In the genomic region with DNA sequence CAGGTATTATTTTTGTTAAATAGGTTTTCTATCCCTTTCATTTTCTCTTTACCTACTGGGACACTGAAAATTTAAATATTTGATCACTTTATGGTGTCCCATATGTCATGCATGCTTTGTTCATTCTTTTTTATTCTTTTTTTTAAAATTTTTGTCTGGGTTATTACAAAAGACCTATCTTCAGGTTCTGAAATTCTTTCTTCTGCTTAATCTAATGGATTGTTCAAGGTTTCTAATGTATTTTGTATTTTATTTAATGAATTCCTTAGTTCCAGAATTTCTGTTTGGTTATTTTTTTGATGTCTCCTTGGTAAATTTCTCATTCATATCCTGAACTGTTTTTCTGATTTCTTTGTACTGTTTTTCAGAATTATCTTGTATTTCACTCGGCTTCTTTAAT, we compare ENCODE assay signal across 37 cellular contexts. TPM values are rescaled to one million over a fixed set of nuclear protein-coding genes. Genes with fewer than 3 reads are reported as not detected.
DNase-seq lines count a peak whose midpoint lies in the region; ATAC-seq, FAIRE-seq and TF ChIP-seq lines count a peak whose summit lies in the region.
"Had no signal": no experiment of that assay in that cellular context is flagged by ENCODE, and none has a peak within 500 bp of the region (broad histone marks: within the 10 kb centered on the region; RNA-seq: fewer than 3 reads in every experiment).

No MANE protein-coding gene starts in this region.

- no peak for TF ChIP-seq RAD21 in SK-N-SH (IDR thresholded peaks at IDR 0.05; ENCODE audit: low read length)
- TF ChIP-seq RAD21 in K562 (CRISPR knock-in tag; conservative IDR thresholded peaks at IDR 0.05 in 1 of 2, IDR thresholded peaks at IDR 0.05 in 1 of 2), result no peak

- in situ Hi-C loops in K562 (cut with MboI), result no loop called here

- WGBS in SK-N-SH (ENCODE audit: low lambda C conversion rate), result 8% methylated on average over 1 of the region's 1 CpG
- 0% methylated on average over 1 of the region's 1 CpG for WGBS in K562 (ENCODE audit: insufficient coverage, low coverage, missing lambda C conversion rate)

- H3K27ac ChIP-seq in SK-N-SH (ENCODE audit: low read depth in 2 of 2, low read length in 1 of 2), result no peak overlapping the region
- H3K27ac ChIP-seq in HEK293 (ENCODE audit: extremely low read depth, low read depth, low read length), result no peak overlapping the region
- no peak overlapping the region for H3K27ac ChIP-seq in K562 (ENCODE audit: extremely low read depth, low read depth, low read length)
- no peak overlapping the region for H3K27ac ChIP-seq in kidney (ENCODE audit: low read depth in 2 of 2, low read length in 2 of 2)
- no peak overlapping the region for H3K27ac ChIP-seq in foreskin keratinocyte
- H3K27ac ChIP-seq: 22Rv1; A549; BLaER1; BLaER1 treated with 17β-estradiol and CSF1 and Interleukin-3, amounts not matched to agents 10 nM and 100 nM; C4-2B had no signal

- FAIRE-seq in K562 (lab: Jason Lieb, UNC) (no peak), kidney (lab: Jason Lieb, UNC) (peak; percentile 3)
- FAIRE-seq: A204.1, A549, D721Med had no signal

- peaks cover 9% of the 10 kb centered on the region for H3K9me3 Mint-ChIP-seq in type B pancreatic cell

- H3F3A ChIP-seq in SK-N-SH (replicated peaks; ENCODE audit: insufficient read depth), result no peaks in the 10 kb centered on the region

- no peak for TF ChIP-seq EP300 in SK-N-SH (IDR thresholded peaks at IDR 0.05; ENCODE audit: borderline replicate concordance in 1 of 2, low read depth in 1 of 2, low read length in 1 of 2)
- no peak for TF ChIP-seq EP300 in K562 (IDR thresholded peaks at IDR 0.05; ENCODE audit: low read length)

- H3K9me1 ChIP-seq in K562 (ENCODE audit: control insufficient read depth, insufficient read depth, low read length), result no peaks in the 10 kb centered on the region

- POLR2A ChIA-PET in SK-N-SH (lab: Yijun Ruan, JAX), result no interaction called here
- POLR2A ChIA-PET in HEK293 (lab: Yijun Ruan, JAX), result no interaction called here
- POLR2A ChIA-PET in K562 (lab: Yijun Ruan, JAX), result interaction anchor here (0.6 kb wide), 1 partner anchor 20 kb away, joined by 3 read pairs; the partner anchor contains the start of gene VASH1

- DNase-seq in SK-N-SH (no peak), K562 (ENCODE audit: extremely low read depth in 1 of 4, low spot score in 3 of 4) (no peak), kidney (no peak), foreskin keratinocyte (no peak), type B pancreatic cell (ENCODE audit: extremely low spot score, unreplicated experiment) (no peak), NCI-H226 (no peak)
- DNase-seq: 8988T; ACHN; AML-193; BE2C; C1 segment of cervical spinal cord; Caco-2; Calu3; CD4-positive, alpha-beta memory T cell; CD4-positive, alpha-beta T cell; CD4-positive, CD25-positive, alpha-beta regulatory T cell; CD8-positive, alpha-beta memory T cell; CD8-positive, alpha-beta T cell; COR-L47; DMS 273 treated with DMSO at 0.1 percent for 48 hours; DMS153; DMS53; DMS79; DMS79 treated with DMSO at 0.1 percent for 48 hours; DND-41; EL had no signal

- H3K9me2 ChIP-seq in SK-N-SH, result no peaks in the 10 kb centered on the region

- H3K79me2 ChIP-seq in SK-N-SH (ENCODE audit: insufficient read depth) (no peaks in the 10 kb centered on the region), K562 (ENCODE audit: control insufficient read depth, insufficient read depth, low read length) (no peaks in the 10 kb centered on the region)

- H3K36me3 ChIP-seq in SK-N-SH (replicated peaks in 1 of 2; ENCODE audit: control insufficient read depth in 1 of 2, insufficient read depth in 2 of 2, low read length in 1 of 2), result no peaks in the 10 kb centered on the region
- no peaks in the 10 kb centered on the region for H3K36me3 ChIP-seq in HEK293 (ENCODE audit: control insufficient read depth in 2 of 2, insufficient read depth in 1 of 2, low read length in 2 of 2)
- no peaks in the 10 kb centered on the region for H3K36me3 ChIP-seq in K562 (ENCODE audit: control insufficient read depth, insufficient read depth, low read length)
- no peaks in the 10 kb centered on the region for H3K36me3 ChIP-seq in kidney (ENCODE audit: control insufficient read depth in 1 of 2, insufficient read depth in 2 of 2, low read length in 2 of 2)
- H3K36me3 ChIP-seq: BE2C; BLaER1; BLaER1 treated with 17β-estradiol and CSF1 and Interleukin-3, amounts not matched to agents 10 nM and 100 nM had no signal

- TF ChIP-seq CTCF in SK-N-SH (IDR thresholded peaks at IDR 0.05) (no peak), HEK293 (tag by site-specific recombination; IDR thresholded peaks at IDR 0.05) (no peak), K562 (IDR thresholded peaks at IDR 0.05 in 2 of 3, conservative IDR thresholded peaks at IDR 0.05 in 1 of 3; ENCODE audit: insufficient read depth in 2 of 3, low read depth in 1 of 3, low read length in 3 of 3) (no peak), kidney (IDR thresholded peaks at IDR 0.05; ENCODE audit: borderline replicate concordance, extremely low read depth, insufficient read depth) (no peak), foreskin keratinocyte (conservative IDR thresholded peaks at IDR 0.05) (no peak), type B pancreatic cell (conservative IDR thresholded peaks at IDR 0.05) (no peak)

- no peak overlapping the region for H3K27ac Mint-ChIP-seq in type B pancreatic cell
- H3K27ac Mint-ChIP-seq: B cell; CD4-positive, alpha-beta memory T cell; CD4-positive, alpha-beta T cell; CD4-positive, CD25-positive, alpha-beta regulatory T cell; CD8-positive, alpha-beta T cell had no signal

- TF ChIP-seq POLR2A in K562 (conservative IDR thresholded peaks at IDR 0.05), result no peak

- CTCF ChIA-PET in SK-N-SH (lab: Yijun Ruan, JAX) (no interaction called here), HEK293 (lab: Yijun Ruan, JAX) (no interaction called here), K562 (lab: Yijun Ruan, JAX; ENCODE audit: low intra/inter-chr PET ratio) (no interaction called here)

- intact Hi-C loops in K562 (cut with micrococcal nuclease), result no loop called here
- intact Hi-C loops in kidney (cut with DNase I), result no loop called here

- no peaks in the 10 kb centered on the region for H3K36me3 Mint-ChIP-seq in type B pancreatic cell
- H3K36me3 Mint-ChIP-seq: CD8-positive, alpha-beta T cell had no signal

- no peak overlapping the region for H3K4me3 Mint-ChIP-seq in type B pancreatic cell
- H3K4me3 Mint-ChIP-seq: B cell; CD14-positive monocyte; CD4-positive, alpha-beta memory T cell; CD4-positive, alpha-beta T cell; CD4-positive, CD25-positive, alpha-beta regulatory T cell; CD8-positive, alpha-beta memory T cell; CD8-positive, alpha-beta T cell had no signal

- H3K4me3 ChIP-seq in SK-N-SH (ENCODE audit: low read depth in 2 of 2, low read length in 1 of 2) (no peak overlapping the region), HEK293 (ENCODE audit: low read depth, low read length) (no peak overlapping the region), K562 (no peak overlapping the region), kidney (ENCODE audit: low read length in 2 of 2) (no peak overlapping the region)
- H3K4me3 ChIP-seq: A549; BLaER1; BLaER1 treated with 17β-estradiol and CSF1 and Interleukin-3, amounts not matched to agents 10 nM and 100 nM had no signal

- BruUV-seq in K562 (replicated peaks; lab: Mats Ljungman, UMichigan), result no TSS peak

- H3K4me1 ChIP-seq in SK-N-SH (ENCODE audit: control insufficient read depth in 1 of 2, insufficient read depth in 2 of 2, low read depth in 1 of 2, low read length in 1 of 2) (no peaks in the 10 kb centered on the region), HEK293 (ENCODE audit: control insufficient read depth, insufficient read depth, low read length) (no peaks in the 10 kb centered on the region), K562 (replicated peaks in 1 of 2; ENCODE audit: control insufficient read depth in 2 of 2, insufficient read depth in 2 of 2, low read length in 2 of 2) (no peaks in the 10 kb centered on the region), kidney (ENCODE audit: control insufficient read depth in 1 of 2, insufficient read depth in 1 of 2, low read depth in 1 of 2, low read length in 2 of 2) (no peaks in the 10 kb centered on the region), foreskin keratinocyte (no peaks in the 10 kb centered on the region)
- H3K4me1 ChIP-seq: A549, BE2C, BLaER1, Caco-2 had no signal

- peaks cover 21% of the 10 kb centered on the region for H3K27me3 Mint-ChIP-seq in type B pancreatic cell

- H3K27me3 ChIP-seq in SK-N-SH (ENCODE audit: insufficient read depth) (no peaks in the 10 kb centered on the region), K562 (ENCODE audit: control insufficient read depth in 2 of 2, insufficient read depth in 2 of 2, low read length in 2 of 2) (no peaks in the 10 kb centered on the region), foreskin keratinocyte (peaks cover 33% of the 10 kb centered on the region)
- H3K27me3 ChIP-seq: BLaER1; BLaER1 treated with 17β-estradiol and CSF1 and Interleukin-3, amounts not matched to agents 10 nM and 100 nM had no signal

- ATAC-seq in SK-N-SH treated with all-trans-retinoic acid at 6 μM for 48 hours, result no peak
- no peak for ATAC-seq in K562
- no peak for ATAC-seq in foreskin keratinocyte
- ATAC-seq: A549; CD8-positive, alpha-beta T cell had no signal

- no peak overlapping the region for H3K9ac ChIP-seq in SK-N-SH
- H3K9ac ChIP-seq in K562 (ENCODE audit: insufficient read depth in 1 of 2, low read depth in 2 of 2, low read length in 2 of 2), result no peak overlapping the region
- H3K9ac ChIP-seq in kidney (ENCODE audit: low read length in 2 of 2), result no peak overlapping the region
- H3K9ac ChIP-seq: BLaER1; BLaER1 treated with 17β-estradiol and CSF1 and Interleukin-3, amounts not matched to agents 10 nM and 100 nM had no signal

- H2AFZ ChIP-seq in SK-N-SH (ENCODE audit: low read depth), result no peak overlapping the region
- no peak overlapping the region for H2AFZ ChIP-seq in K562 (ENCODE audit: low read depth, low read length)

- H4K20me1 ChIP-seq in SK-N-SH (ENCODE audit: insufficient read depth) (no peaks in the 10 kb centered on the region), K562 (replicated peaks; ENCODE audit: control insufficient read depth, insufficient read depth, low read length) (no peaks in the 10 kb centered on the region)
- H4K20me1 ChIP-seq: BLaER1; BLaER1 treated with 17β-estradiol and CSF1 and Interleukin-3, amounts not matched to agents 10 nM and 100 nM had no signal

- no peaks in the 10 kb centered on the region for H3K4me1 Mint-ChIP-seq in type B pancreatic cell (ENCODE audit: unreplicated experiment)
- H3K4me1 Mint-ChIP-seq: CD4-positive, alpha-beta memory T cell; CD8-positive, alpha-beta memory T cell had no signal

- H3K9me3 ChIP-seq in SK-N-SH (0 out of 2 replicates have a peak, but pooled peaks cover 8% of the 10 kb centered on the region), HEK293 (ENCODE audit: control insufficient read depth, insufficient read depth, low read depth, low read length) (no peaks in the 10 kb centered on the region), K562 (replicated peaks; ENCODE audit: control insufficient read depth, insufficient read depth, low read depth, low read length) (0 out of 2 replicates have a peak, but pooled peaks cover 2% of the 10 kb centered on the region), kidney (ENCODE audit: control insufficient read depth in 1 of 2, low read length in 2 of 2) (peaks cover 0 to 3% of the 10 kb centered on the region in 2 donors)
- H3K9me3 ChIP-seq: BE2C had no signal

- no peak overlapping the region for H3K4me2 ChIP-seq in SK-N-SH
- no peak overlapping the region for H3K4me2 ChIP-seq in K562 (ENCODE audit: insufficient read depth, low read length)
- H3K4me2 ChIP-seq: A549; BLaER1; BLaER1 treated with 17β-estradiol and CSF1 and Interleukin-3, amounts not matched to agents 10 nM and 100 nM had no signal

RNA-seq across cellular contexts. Expression of gene VASH1, which starts 20.2 kb away (rescaled TPM):
- polyA plus RNA-seq in SK-N-SH (2012; rRNA removed), result 4.8 and 4.9 TPM in 2 replicates
- polyA plus RNA-seq in SK-N-SH (2012; cell fraction: cytosol; rRNA removed), result 2.1 and 2.8 TPM in 2 replicates
- 18.6 and 33.7 TPM in 2 replicates for polyA plus RNA-seq in SK-N-SH (2012; cell fraction: nucleus; rRNA removed)
- total RNA-seq in K562 (2011; cell fraction: chromatin; rRNA removed; ENCODE audit: low replicate concordance), result 0.30 and 0.46 TPM in 2 replicates
- 0.67 TPM in 1 of 2 replicates, not detected in the other for total RNA-seq in K562 (2011; cell fraction: nucleolus; rRNA removed)
- 0.07 and 0.15 TPM in 2 replicates for total RNA-seq in K562 (2011; cell fraction: nucleoplasm; rRNA removed)
- 0.05 and 0.16 TPM in 2 replicates for total RNA-seq in K562 (2014; rRNA removed)
- 0.11 and 0.22 TPM in 2 replicates for total RNA-seq in K562 (2014; rRNA removed; fragmentation: Illumina TruSeq; extraction: Trizol)
- total RNA-seq in K562 (2015; rRNA removed; fragmentation: Illumina TruSeq; extraction: Trizol), result 0.11 and 0.25 TPM in 2 replicates
- total RNA-seq in K562 (2021), result 0.16 and 0.27 TPM in 2 replicates
- polyA plus RNA-seq in K562 (2011; rRNA removed), result 0.15 and 0.43 TPM in 2 replicates
- polyA plus RNA-seq in K562 (2011; cell fraction: cytosol; rRNA removed), result 0.18 and 0.55 TPM in 2 replicates
- 0.74 and 1.3 TPM in 2 replicates for polyA plus RNA-seq in K562 (2011; cell fraction: nucleus; rRNA removed)
- polyA plus RNA-seq in K562 (2012), result 0.46 and 0.48 TPM in 2 replicates
- polyA plus RNA-seq in K562 (2014; fragmentation: Illumina TruSeq; extraction: Trizol), result 0.03 and 0.11 TPM in 2 replicates
- under 1 TPM in 1 of 2 experiments, not detected in 1; 0.01 TPM for polyA plus RNA-seq in K562 (2014; fragmentation: Nextera tagmentation; extraction: Ambion mirVana)
- polyA plus RNA-seq in K562 (2014; rRNA removed), result 0.16 and 0.49 TPM in 2 replicates
- 0.24 and 0.46 TPM in 2 replicates for polyA minus RNA-seq in K562 (2011; rRNA and poly(A)+ RNA removed)
- 0.73 and 0.76 TPM in 2 replicates for polyA minus RNA-seq in K562 (2011; cell fraction: cytosol; rRNA and poly(A)+ RNA removed)
- 0.33 and 0.40 TPM in 2 replicates for polyA minus RNA-seq in K562 (2011; cell fraction: nucleus; rRNA and poly(A)+ RNA removed)
- total RNA-seq in kidney, result 14.7 TPM
- 4.1 TPM for polyA plus RNA-seq in kidney (ENCODE audit: insufficient read depth, low read depth, low replicate concordance)
- total RNA-seq in foreskin keratinocyte, result 0.18 and 0.20 TPM in 2 replicates
- 0.18 and 0.39 TPM in 2 replicates for polyA plus RNA-seq in foreskin keratinocyte
- 4.3 and 28.8 TPM in 2 replicates for total RNA-seq in type B pancreatic cell (ENCODE audit: low replicate concordance)
